In the genomic region with DNA sequence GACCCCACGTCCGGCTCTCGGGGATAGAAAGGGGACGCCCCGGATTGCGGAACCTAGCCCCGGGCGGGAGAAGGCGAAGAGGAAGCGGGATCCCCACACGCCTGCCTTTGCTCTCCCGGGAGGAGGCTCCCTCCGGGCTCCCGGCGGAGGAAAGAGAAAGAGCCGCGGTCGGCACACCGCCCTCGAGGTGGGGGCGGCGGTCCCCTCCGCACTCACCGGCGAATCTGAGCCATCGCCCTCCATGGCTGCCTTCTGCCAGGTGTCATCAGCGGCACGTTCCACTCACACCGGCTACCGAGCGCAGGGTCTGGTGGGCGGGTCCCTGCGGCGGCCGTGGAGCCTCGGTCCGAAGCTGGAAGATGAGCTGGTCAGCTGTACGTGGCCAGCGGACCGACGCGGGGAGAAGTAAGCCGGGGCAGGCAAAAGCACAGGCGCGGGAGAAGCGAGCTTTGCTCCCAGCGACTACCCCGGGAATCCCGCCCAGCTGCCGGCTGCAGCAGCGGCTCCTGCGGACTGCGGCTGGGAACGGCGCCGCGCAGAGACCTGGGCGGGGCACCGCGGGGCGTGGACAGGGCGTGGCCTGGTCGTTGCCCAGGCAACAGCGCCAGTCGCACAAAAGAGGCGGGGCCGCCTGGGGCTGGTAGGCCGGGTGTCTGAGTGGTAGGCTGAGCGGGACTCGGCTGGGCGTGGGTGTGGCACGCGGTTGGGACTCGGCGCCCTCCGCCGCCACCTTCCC, we compare ENCODE assay signal across 1 cellular context.
TF ChIP-seq lines count a peak whose summit lies in the region.

A gene with protein sequence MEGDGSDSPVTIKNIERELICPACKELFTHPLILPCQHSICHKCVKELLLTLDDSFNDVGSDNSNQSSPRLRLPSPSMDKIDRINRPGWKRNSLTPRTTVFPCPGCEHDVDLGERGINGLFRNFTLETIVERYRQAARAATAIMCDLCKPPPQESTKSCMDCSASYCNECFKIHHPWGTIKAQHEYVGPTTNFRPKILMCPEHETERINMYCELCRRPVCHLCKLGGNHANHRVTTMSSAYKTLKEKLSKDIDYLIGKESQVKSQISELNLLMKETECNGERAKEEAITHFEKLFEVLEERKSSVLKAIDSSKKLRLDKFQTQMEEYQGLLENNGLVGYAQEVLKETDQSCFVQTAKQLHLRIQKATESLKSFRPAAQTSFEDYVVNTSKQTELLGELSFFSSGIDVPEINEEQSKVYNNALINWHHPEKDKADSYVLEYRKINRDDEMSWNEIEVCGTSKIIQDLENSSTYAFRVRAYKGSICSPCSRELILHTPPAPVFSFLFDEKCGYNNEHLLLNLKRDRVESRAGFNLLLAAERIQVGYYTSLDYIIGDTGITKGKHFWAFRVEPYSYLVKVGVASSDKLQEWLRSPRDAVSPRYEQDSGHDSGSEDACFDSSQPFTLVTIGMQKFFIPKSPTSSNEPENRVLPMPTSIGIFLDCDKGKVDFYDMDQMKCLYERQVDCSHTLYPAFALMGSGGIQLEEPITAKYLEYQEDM (minus strand): TSS at position 517 of the 736 bp plus-strand sequence. CDS start 274 bp downstream, at position 243.

TF ChIP-seq in HepG2, 621 proteins besides CTCF, POLR2A, EP300 and RAD21 (continued from another document and continues in another):
- TF ChIP-seq, protein P1, sequence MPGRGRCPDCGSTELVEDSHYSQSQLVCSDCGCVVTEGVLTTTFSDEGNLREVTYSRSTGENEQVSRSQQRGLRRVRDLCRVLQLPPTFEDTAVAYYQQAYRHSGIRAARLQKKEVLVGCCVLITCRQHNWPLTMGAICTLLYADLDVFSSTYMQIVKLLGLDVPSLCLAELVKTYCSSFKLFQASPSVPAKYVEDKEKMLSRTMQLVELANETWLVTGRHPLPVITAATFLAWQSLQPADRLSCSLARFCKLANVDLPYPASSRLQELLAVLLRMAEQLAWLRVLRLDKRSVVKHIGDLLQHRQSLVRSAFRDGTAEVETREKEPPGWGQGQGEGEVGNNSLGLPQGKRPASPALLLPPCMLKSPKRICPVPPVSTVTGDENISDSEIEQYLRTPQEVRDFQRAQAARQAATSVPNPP (CRISPR knock-in tag; IDR thresholded peaks at IDR 0.05) = peak; percentile 84
- TF ChIP-seq ZMAT3 (CRISPR knock-in tag; conservative IDR thresholded peaks at IDR 0.05) = 0 out of 2 replicates have a peak, but pooled peaks have one; percentile 23
- 0 out of 2 replicates have a peak, but pooled peaks have one; percentile 49 for TF ChIP-seq U2AF2 (IDR thresholded peaks at IDR 0.05; ENCODE audit: low read depth, low read length)
- TF ChIP-seq PITX1 (CRISPR knock-in tag; IDR thresholded peaks at IDR 0.05) = no peak; the same call in 1 of the 2 replicates
- no peak for TF ChIP-seq ZNF577 (CRISPR knock-in tag; IDR thresholded peaks at IDR 0.05; ENCODE audit: borderline replicate concordance, low read depth)
- no peak for TF ChIP-seq HOXA9 (CRISPR knock-in tag; IDR thresholded peaks at IDR 0.05; ENCODE audit: borderline replicate concordance)
- TF ChIP-seq REXO4 (CRISPR knock-in tag; IDR thresholded peaks at IDR 0.05; ENCODE audit: borderline replicate concordance) = no peak
- TF ChIP-seq, protein P2, sequence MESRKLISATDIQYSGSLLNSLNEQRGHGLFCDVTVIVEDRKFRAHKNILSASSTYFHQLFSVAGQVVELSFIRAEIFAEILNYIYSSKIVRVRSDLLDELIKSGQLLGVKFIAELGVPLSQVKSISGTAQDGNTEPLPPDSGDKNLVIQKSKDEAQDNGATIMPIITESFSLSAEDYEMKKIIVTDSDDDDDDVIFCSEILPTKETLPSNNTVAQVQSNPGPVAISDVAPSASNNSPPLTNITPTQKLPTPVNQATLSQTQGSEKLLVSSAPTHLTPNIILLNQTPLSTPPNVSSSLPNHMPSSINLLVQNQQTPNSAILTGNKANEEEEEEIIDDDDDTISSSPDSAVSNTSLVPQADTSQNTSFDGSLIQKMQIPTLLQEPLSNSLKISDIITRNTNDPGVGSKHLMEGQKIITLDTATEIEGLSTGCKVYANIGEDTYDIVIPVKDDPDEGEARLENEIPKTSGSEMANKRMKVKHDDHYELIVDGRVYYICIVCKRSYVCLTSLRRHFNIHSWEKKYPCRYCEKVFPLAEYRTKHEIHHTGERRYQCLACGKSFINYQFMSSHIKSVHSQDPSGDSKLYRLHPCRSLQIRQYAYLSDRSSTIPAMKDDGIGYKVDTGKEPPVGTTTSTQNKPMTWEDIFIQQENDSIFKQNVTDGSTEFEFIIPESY (CRISPR knock-in tag; IDR thresholded peaks at IDR 0.05) = no peak
- no peak for TF ChIP-seq FOSL1 (CRISPR knock-in tag; IDR thresholded peaks at IDR 0.05; ENCODE audit: borderline replicate concordance)
- no peak for TF ChIP-seq ZNF780A (CRISPR knock-in tag; IDR thresholded peaks at IDR 0.05)
- no peak for TF ChIP-seq SIX4 (CRISPR knock-in tag; IDR thresholded peaks at IDR 0.05)
- TF ChIP-seq SMARCC2 (IDR thresholded peaks at IDR 0.05) = no peak
- 0 out of 2 replicates have a peak, but pooled peaks have one; percentile 43 for TF ChIP-seq ZNF547 (CRISPR knock-in tag; IDR thresholded peaks at IDR 0.05)
- peak; percentile 57 for TF ChIP-seq RBM22 (optimal IDR thresholded peaks at IDR 0.05; ENCODE audit: low read length)
- peak; percentile 56; the same call in 1 of the 2 replicates for TF ChIP-seq ZNF124 (CRISPR knock-in tag; IDR thresholded peaks at IDR 0.05)
- TF ChIP-seq, protein P3, sequence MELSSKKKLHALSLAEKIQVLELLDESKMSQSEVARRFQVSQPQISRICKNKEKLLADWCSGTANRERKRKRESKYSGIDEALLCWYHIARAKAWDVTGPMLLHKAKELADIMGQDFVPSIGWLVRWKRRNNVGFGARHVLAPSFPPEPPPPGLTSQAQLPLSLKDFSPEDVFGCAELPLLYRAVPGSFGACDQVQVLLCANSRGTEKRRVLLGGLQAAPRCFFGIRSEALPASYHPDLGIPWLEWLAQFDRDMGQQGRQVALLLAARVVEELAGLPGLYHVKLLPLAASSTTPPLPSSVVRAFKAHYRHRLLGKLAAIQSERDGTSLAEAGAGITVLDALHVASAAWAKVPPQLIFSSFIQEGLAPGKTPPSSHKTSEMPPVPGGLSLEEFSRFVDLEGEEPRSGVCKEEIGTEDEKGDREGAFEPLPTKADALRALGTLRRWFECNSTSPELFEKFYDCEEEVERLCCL (CRISPR knock-in tag; IDR thresholded peaks at IDR 0.05; ENCODE audit: borderline replicate concordance) = no peak
- TF ChIP-seq ZNF775 (CRISPR knock-in tag; IDR thresholded peaks at IDR 0.05; ENCODE audit: borderline replicate concordance) = peak; percentile 97; the same call in 1 of the 2 replicates
- no peak for TF ChIP-seq ZSCAN12 (CRISPR knock-in tag; IDR thresholded peaks at IDR 0.05)
- TF ChIP-seq, protein P4, sequence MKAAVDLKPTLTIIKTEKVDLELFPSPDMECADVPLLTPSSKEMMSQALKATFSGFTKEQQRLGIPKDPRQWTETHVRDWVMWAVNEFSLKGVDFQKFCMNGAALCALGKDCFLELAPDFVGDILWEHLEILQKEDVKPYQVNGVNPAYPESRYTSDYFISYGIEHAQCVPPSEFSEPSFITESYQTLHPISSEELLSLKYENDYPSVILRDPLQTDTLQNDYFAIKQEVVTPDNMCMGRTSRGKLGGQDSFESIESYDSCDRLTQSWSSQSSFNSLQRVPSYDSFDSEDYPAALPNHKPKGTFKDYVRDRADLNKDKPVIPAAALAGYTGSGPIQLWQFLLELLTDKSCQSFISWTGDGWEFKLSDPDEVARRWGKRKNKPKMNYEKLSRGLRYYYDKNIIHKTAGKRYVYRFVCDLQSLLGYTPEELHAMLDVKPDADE (CRISPR knock-in tag; IDR thresholded peaks at IDR 0.05) = no peak
- no peak for TF ChIP-seq ZBTB1 (CRISPR knock-in tag; IDR thresholded peaks at IDR 0.05; ENCODE audit: borderline replicate concordance)
- TF ChIP-seq ZNF777 (CRISPR knock-in tag; IDR thresholded peaks at IDR 0.05) = peak; percentile 88
- no peak; the same call in 1 of the 2 replicates for TF ChIP-seq ETV5 (CRISPR knock-in tag; IDR thresholded peaks at IDR 0.05; ENCODE audit: borderline replicate concordance)
- no peak for TF ChIP-seq NFYB (CRISPR knock-in tag; IDR thresholded peaks at IDR 0.05)
- peak; percentile 94 for TF ChIP-seq SP1 (IDR thresholded peaks at IDR 0.05)
- TF ChIP-seq SP1 (CRISPR knock-in tag; IDR thresholded peaks at IDR 0.05) = peak; percentile 89
- TF ChIP-seq, protein P5, sequence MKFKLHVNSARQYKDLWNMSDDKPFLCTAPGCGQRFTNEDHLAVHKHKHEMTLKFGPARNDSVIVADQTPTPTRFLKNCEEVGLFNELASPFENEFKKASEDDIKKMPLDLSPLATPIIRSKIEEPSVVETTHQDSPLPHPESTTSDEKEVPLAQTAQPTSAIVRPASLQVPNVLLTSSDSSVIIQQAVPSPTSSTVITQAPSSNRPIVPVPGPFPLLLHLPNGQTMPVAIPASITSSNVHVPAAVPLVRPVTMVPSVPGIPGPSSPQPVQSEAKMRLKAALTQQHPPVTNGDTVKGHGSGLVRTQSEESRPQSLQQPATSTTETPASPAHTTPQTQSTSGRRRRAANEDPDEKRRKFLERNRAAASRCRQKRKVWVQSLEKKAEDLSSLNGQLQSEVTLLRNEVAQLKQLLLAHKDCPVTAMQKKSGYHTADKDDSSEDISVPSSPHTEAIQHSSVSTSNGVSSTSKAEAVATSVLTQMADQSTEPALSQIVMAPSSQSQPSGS (CRISPR knock-in tag; IDR thresholded peaks at IDR 0.05) = no peak
- no peak for TF ChIP-seq GPN1 (CRISPR knock-in tag; IDR thresholded peaks at IDR 0.05; ENCODE audit: borderline replicate concordance)
- TF ChIP-seq, protein P6, sequence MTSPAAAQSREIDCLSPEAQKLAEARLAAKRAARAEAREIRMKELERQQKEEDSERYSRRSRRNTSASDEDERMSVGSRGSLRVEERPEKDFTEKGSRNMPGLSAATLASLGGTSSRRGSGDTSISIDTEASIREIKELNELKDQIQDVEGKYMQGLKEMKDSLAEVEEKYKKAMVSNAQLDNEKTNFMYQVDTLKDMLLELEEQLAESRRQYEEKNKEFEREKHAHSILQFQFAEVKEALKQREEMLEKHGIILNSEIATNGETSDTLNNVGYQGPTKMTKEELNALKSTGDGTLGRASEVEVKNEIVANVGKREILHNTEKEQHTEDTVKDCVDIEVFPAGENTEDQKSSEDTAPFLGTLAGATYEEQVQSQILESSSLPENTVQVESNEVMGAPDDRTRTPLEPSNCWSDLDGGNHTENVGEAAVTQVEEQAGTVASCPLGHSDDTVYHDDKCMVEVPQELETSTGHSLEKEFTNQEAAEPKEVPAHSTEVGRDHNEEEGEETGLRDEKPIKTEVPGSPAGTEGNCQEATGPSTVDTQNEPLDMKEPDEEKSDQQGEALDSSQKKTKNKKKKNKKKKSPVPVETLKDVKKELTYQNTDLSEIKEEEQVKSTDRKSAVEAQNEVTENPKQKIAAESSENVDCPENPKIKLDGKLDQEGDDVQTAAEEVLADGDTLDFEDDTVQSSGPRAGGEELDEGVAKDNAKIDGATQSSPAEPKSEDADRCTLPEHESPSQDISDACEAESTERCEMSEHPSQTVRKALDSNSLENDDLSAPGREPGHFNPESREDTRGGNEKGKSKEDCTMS (CRISPR knock-in tag; conservative IDR thresholded peaks at IDR 0.05) = no peak
- TF ChIP-seq PRMT3 (CRISPR knock-in tag; IDR thresholded peaks at IDR 0.05; ENCODE audit: borderline replicate concordance, low read depth) = no peak
- TF ChIP-seq, protein P7, sequence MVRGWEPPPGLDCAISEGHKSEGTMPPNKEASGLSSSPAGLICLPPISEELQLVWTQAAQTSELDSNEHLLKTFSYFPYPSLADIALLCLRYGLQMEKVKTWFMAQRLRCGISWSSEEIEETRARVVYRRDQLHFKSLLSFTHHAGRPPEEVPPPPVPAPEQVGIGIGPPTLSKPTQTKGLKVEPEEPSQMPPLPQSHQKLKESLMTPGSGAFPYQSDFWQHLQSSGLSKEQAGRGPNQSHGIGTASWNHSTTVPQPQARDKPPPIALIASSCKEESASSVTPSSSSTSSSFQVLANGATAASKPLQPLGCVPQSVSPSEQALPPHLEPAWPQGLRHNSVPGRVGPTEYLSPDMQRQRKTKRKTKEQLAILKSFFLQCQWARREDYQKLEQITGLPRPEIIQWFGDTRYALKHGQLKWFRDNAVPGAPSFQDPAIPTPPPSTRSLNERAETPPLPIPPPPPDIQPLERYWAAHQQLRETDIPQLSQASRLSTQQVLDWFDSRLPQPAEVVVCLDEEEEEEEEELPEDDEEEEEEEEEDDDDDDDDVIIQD (CRISPR knock-in tag; IDR thresholded peaks at IDR 0.05; ENCODE audit: low read depth) = no peak
- no peak for TF ChIP-seq KMT2B (CRISPR knock-in tag; IDR thresholded peaks at IDR 0.05)
- no peak for TF ChIP-seq ZNF672 (CRISPR knock-in tag; IDR thresholded peaks at IDR 0.05)
- TF ChIP-seq, protein P8, sequence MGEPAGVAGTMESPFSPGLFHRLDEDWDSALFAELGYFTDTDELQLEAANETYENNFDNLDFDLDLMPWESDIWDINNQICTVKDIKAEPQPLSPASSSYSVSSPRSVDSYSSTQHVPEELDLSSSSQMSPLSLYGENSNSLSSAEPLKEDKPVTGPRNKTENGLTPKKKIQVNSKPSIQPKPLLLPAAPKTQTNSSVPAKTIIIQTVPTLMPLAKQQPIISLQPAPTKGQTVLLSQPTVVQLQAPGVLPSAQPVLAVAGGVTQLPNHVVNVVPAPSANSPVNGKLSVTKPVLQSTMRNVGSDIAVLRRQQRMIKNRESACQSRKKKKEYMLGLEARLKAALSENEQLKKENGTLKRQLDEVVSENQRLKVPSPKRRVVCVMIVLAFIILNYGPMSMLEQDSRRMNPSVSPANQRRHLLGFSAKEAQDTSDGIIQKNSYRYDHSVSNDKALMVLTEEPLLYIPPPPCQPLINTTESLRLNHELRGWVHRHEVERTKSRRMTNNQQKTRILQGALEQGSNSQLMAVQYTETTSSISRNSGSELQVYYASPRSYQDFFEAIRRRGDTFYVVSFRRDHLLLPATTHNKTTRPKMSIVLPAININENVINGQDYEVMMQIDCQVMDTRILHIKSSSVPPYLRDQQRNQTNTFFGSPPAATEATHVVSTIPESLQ (CRISPR knock-in tag; conservative IDR thresholded peaks at IDR 0.05) = no peak
- TF ChIP-seq, protein P9, sequence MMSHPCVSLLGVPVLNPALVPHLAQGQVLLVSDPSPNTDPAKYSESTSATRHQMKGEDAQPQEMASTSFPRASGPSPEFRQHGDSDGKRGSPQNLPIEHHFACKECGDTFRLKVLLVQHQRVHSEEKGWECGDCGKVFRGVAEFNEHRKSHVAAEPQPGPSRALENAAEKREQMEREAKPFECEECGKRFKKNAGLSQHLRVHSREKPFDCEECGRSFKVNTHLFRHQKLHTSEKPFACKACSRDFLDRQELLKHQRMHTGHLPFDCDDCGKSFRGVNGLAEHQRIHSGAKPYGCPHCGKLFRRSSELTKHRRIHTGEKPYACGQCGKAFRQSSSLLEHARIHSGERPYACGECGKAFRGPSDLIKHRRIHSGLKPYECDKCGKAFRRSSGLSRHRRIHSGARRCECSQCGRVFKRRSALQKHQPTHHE (CRISPR knock-in tag; IDR thresholded peaks at IDR 0.05; ENCODE audit: borderline replicate concordance) = no peak
- TF ChIP-seq ZFP36L1 (CRISPR knock-in tag; IDR thresholded peaks at IDR 0.05) = no peak
- TF ChIP-seq ZNF234 (CRISPR knock-in tag; conservative IDR thresholded peaks at IDR 0.05) = peak; percentile 46; the same call in 1 of the 2 replicates
- TF ChIP-seq NR2F6 (IDR thresholded peaks at IDR 0.05) = no peak
- TF ChIP-seq NR2F6 (CRISPR knock-in tag; IDR thresholded peaks at IDR 0.05) = no peak
- TF ChIP-seq HES4 (CRISPR knock-in tag; IDR thresholded peaks at IDR 0.05; ENCODE audit: borderline replicate concordance) = peak; percentile 57; the same call in 1 of the 2 replicates
- TF ChIP-seq ZBTB20 (CRISPR knock-in tag; IDR thresholded peaks at IDR 0.05; ENCODE audit: borderline replicate concordance, low read depth) = peak; percentile 43; the same call in 1 of the 2 replicates
- TF ChIP-seq GATA4 (IDR thresholded peaks at IDR 0.05; ENCODE audit: borderline replicate concordance, low read depth) = no peak
- TF ChIP-seq MTA3 (CRISPR knock-in tag; IDR thresholded peaks at IDR 0.05) = no peak
- no peak for TF ChIP-seq MAFF (IDR thresholded peaks at IDR 0.05; ENCODE audit: low read depth, low read length)
- no peak for TF ChIP-seq ZNF138 (CRISPR knock-in tag; IDR thresholded peaks at IDR 0.05; ENCODE audit: low read depth)
- TF ChIP-seq ETV6 (CRISPR knock-in tag; conservative IDR thresholded peaks at IDR 0.05) = no peak
